ENCODE assay signal across 1 cellular context in genomic region chr17:46943511-46944393, GRCh38.
TF ChIP-seq lines count a peak whose summit lies in the region.

No MANE protein-coding gene starts in this region.

TF ChIP-seq in K562, 482 proteins besides CTCF, POLR2A, EP300 and RAD21 (continued from another document and continues in another):
- TF ChIP-seq SMC3 (conservative IDR thresholded peaks at IDR 0.05; ENCODE audit: insufficient read depth, low read depth, low read length): no peak
- TF ChIP-seq CBFA2T3 (IDR thresholded peaks at IDR 0.05): no peak
- no peak for TF ChIP-seq DPF2 (IDR thresholded peaks at IDR 0.05)
- TF ChIP-seq TAF9B (IDR thresholded peaks at IDR 0.05; ENCODE audit: partially characterized antibody): no peak
- TF ChIP-seq SUPT5H (IDR thresholded peaks at IDR 0.05): peak; percentile 69
- no peak for TF ChIP-seq ZNF57 (CRISPR knock-in tag; IDR thresholded peaks at IDR 0.05)
- TF ChIP-seq FOXO4 (CRISPR knock-in tag; IDR thresholded peaks at IDR 0.05): no peak
- no peak for TF ChIP-seq MITF (IDR thresholded peaks at IDR 0.05)
- no peak for TF ChIP-seq ZBTB26 (CRISPR knock-in tag; IDR thresholded peaks at IDR 0.05)
- no peak for TF ChIP-seq ID3 (CRISPR knock-in tag; IDR thresholded peaks at IDR 0.05)
- TF ChIP-seq ID3 (tag; IDR thresholded peaks at IDR 0.05): no peak
- TF ChIP-seq RCOR1 (IDR thresholded peaks at IDR 0.05; ENCODE audit: borderline replicate concordance in 1 of 2, low read depth in 2 of 2, low read length in 2 of 2): no peak
- TF ChIP-seq PHF8 (IDR thresholded peaks at IDR 0.05; ENCODE audit: borderline replicate concordance, low read length): no peak
- no peak for TF ChIP-seq RBM34 (IDR thresholded peaks at IDR 0.05; ENCODE audit: borderline replicate concordance, insufficient read depth, low read length)
- no peak for TF ChIP-seq SMARCA5 (IDR thresholded peaks at IDR 0.05)
- no peak for TF ChIP-seq STAT5B (CRISPR knock-in tag; IDR thresholded peaks at IDR 0.05)
- no peak for TF ChIP-seq ZNF507 (tag; conservative IDR thresholded peaks at IDR 0.05)
- TF ChIP-seq MAX (CRISPR knock-in tag; IDR thresholded peaks at IDR 0.05): peak; percentile 41; the same call in 1 of the 2 replicates
- TF ChIP-seq XRCC4 (IDR thresholded peaks at IDR 0.05; ENCODE audit: extremely low read depth, insufficient read depth, insufficient read length): no peak
- no peak for TF ChIP-seq MECOM (CRISPR knock-in tag; IDR thresholded peaks at IDR 0.05)
- no peak for TF ChIP-seq ARID2 (IDR thresholded peaks at IDR 0.05)
- TF ChIP-seq ILF3 (IDR thresholded peaks at IDR 0.05; ENCODE audit: borderline replicate concordance): no peak
- no peak for TF ChIP-seq HOMEZ (CRISPR knock-in tag; IDR thresholded peaks at IDR 0.05)
- TF ChIP-seq SMARCE1 (IDR thresholded peaks at IDR 0.05): no peak
- no peak for TF ChIP-seq LEF1 (IDR thresholded peaks at IDR 0.05)
- TF ChIP-seq ZNF644 (tag; IDR thresholded peaks at IDR 0.05; ENCODE audit: low read depth): no peak
- no peak for TF ChIP-seq TRIM24 (IDR thresholded peaks at IDR 0.05)
- TF ChIP-seq GABPB2 (CRISPR knock-in tag; conservative IDR thresholded peaks at IDR 0.05): no peak
- TF ChIP-seq THAP7 (CRISPR knock-in tag; IDR thresholded peaks at IDR 0.05): 0 out of 2 replicates have a peak, but pooled peaks have one; percentile 27
- 0 out of 2 replicates have a peak, but pooled peaks have one; percentile 13 for TF ChIP-seq ZBTB7A (IDR thresholded peaks at IDR 0.05; ENCODE audit: borderline replicate concordance, control insufficient read depth, low read depth, low read length)
- TF ChIP-seq MAFK (IDR thresholded peaks at IDR 0.05; ENCODE audit: low read length): no peak
- TF ChIP-seq AFF4 (CRISPR knock-in tag; IDR thresholded peaks at IDR 0.05): no peak
- no peak for TF ChIP-seq FOXJ2 (tag; IDR thresholded peaks at IDR 0.05)
- no peak for TF ChIP-seq ZBTB43 (CRISPR knock-in tag; IDR thresholded peaks at IDR 0.05)
- TF ChIP-seq ZHX1 (conservative IDR thresholded peaks at IDR 0.05; ENCODE audit: low read length): no peak
- no peak for TF ChIP-seq TRIM25 (IDR thresholded peaks at IDR 0.05; ENCODE audit: borderline replicate concordance)
- no peak for TF ChIP-seq NFE2 (IDR thresholded peaks at IDR 0.05; ENCODE audit: low read depth)
- no peak for TF ChIP-seq ZBTB11 (CRISPR knock-in tag; IDR thresholded peaks at IDR 0.05)
- TF ChIP-seq ETV1 (tag; conservative IDR thresholded peaks at IDR 0.05; ENCODE audit: low read depth): no peak
- TF ChIP-seq HCFC1 (IDR thresholded peaks at IDR 0.05; ENCODE audit: low read depth, low read length): no peak
- no peak for TF ChIP-seq ESRRA (IDR thresholded peaks at IDR 0.05; ENCODE audit: borderline replicate concordance, low read depth)
- no peak for TF ChIP-seq ZFP30 (CRISPR knock-in tag; IDR thresholded peaks at IDR 0.05; ENCODE audit: borderline replicate concordance)
- TF ChIP-seq HNRNPLL (IDR thresholded peaks at IDR 0.05; ENCODE audit: low read depth, low read length, poor library complexity, severe bottlenecking): peak; percentile 41
- TF ChIP-seq ZNF324 (CRISPR knock-in tag; IDR thresholded peaks at IDR 0.05): no peak
- no peak for TF ChIP-seq MAFG (tag; conservative IDR thresholded peaks at IDR 0.05)
